In the genomic region with DNA sequence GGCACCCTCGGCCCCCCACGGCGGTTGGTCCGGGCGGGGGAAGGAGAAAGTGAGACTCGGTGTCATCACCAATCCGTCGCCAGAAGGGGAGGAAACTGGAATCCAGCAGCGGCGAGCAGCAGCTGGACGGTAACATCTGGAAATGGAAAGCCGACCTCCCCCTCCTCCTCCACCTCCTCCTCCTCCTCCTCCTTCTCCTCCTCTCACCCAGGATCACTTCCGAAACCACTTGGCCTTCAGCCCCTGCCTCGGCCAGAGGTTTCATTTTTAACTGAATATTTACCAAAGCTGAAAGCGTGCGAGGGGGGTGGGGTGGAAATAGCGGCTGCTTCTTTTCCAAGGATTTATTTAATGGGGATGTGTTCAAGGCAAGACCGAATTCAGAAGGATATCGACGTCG, we compare ENCODE assay signal across 8 cellular contexts.
DNase-seq lines count a peak whose midpoint lies in the region; ATAC-seq and TF ChIP-seq lines count a peak whose summit lies in the region.
"Not testable (repeated sequence)": the region's sequence is repeated elsewhere in the genome, so short reads cannot be mapped to it uniquely, and the experiment has no call there.

No MANE protein-coding gene starts in this region.

- intact Hi-C loops in OCI-LY7 (cut with micrococcal nuclease; ENCODE audit: unreplicated experiment); left ventricle myocardium inferior (cut with micrococcal nuclease); vagina (cut with DNase I): not testable (repeated sequence)

- not testable (repeated sequence) for H3K9me3 Mint-ChIP-seq in naive B cell

- peak overlapping the region in 5 of 8 donors; percentile 40 to 91 (median 70) for H3K4me3 Mint-ChIP-seq in naive B cell

- not testable (repeated sequence) for BruUV-seq in OCI-LY7 (replicated peaks; lab: Mats Ljungman, UMichigan)

- H3K27me3 Mint-ChIP-seq in naive B cell = not testable (repeated sequence)

- H3K36me3 ChIP-seq in GM06990 (ENCODE audit: control insufficient read depth, insufficient read depth, low read length); OCI-LY7 (ENCODE audit: insufficient read depth, low read length); left ventricle myocardium inferior; vagina: not testable (repeated sequence)

- not testable (repeated sequence) for H3K36me3 Mint-ChIP-seq in naive B cell

- not testable (repeated sequence) for H3K4me1 ChIP-seq in OCI-LY7 (ENCODE audit: insufficient read depth, low read length, poor library complexity, severe bottlenecking); left ventricle myocardium inferior; vagina

- not testable (repeated sequence) for H3K27ac ChIP-seq in OCI-LY7 (ENCODE audit: low read depth, low read length, poor library complexity, severe bottlenecking); left ventricle myocardium inferior (replicated peaks)
- peak overlapping the region; percentile 56 for H3K27ac ChIP-seq in vagina

- H2AFZ ChIP-seq in OCI-LY7 (ENCODE audit: low read length) = not testable (repeated sequence)

- not testable (repeated sequence) for TF ChIP-seq POLR2A in vagina (IDR thresholded peaks at IDR 0.05)

- H3K9me3 ChIP-seq in OCI-LY7 (ENCODE audit: low read length); left ventricle myocardium inferior (replicated peaks); vagina: not testable (repeated sequence)

- not testable (repeated sequence) for TF ChIP-seq CTCF in GM06990 (IDR thresholded peaks at IDR 0.05; ENCODE audit: insufficient read depth, low read length, poor library complexity, severe bottlenecking); OCI-LY7 (conservative IDR thresholded peaks at IDR 0.05; ENCODE audit: low read length); left ventricle myocardium inferior (IDR thresholded peaks at IDR 0.05; ENCODE audit: borderline replicate concordance); vagina (IDR thresholded peaks at IDR 0.05)

- not testable (repeated sequence) for ATAC-seq in naive B cell (ENCODE audit: low read depth in 2 of 2)

- peak overlapping the region in 2 of 6 donors; percentile 57 to 92 for H3K27ac Mint-ChIP-seq in naive B cell

- POLR2A ChIA-PET in OCI-LY7 (lab: Charles Lee) = not testable (repeated sequence)

- H3K79me2 ChIP-seq in OCI-LY7 (ENCODE audit: insufficient read depth, low read depth, low read length) = not testable (repeated sequence)

- not testable (repeated sequence) for H3K4me2 ChIP-seq in OCI-LY7 (ENCODE audit: low read length)

- CTCF ChIA-PET in OCI-LY7 (lab: Charles Lee; ENCODE audit: unreplicated experiment) = not testable (repeated sequence)

- not testable (repeated sequence) for DNase-seq in GM06990 (ENCODE audit: extremely low read depth, insufficient read length); OCI-LY7 (ENCODE audit: low spot score); left ventricle myocardium inferior; skeletal muscle cell (ENCODE audit: low read depth); vagina (ENCODE audit: extremely low spot score in 2 of 2)
- peak; percentile 25 for DNase-seq in activated T-cell treated with anti-CD3 and anti-CD28 coated beads, Interleukin-2, amount 50 U/mL, for 1 hour
- peak; percentile 19 for DNase-seq in central memory CD4-positive, alpha-beta T cell
- peak; percentile 17 for DNase-seq in naive B cell

- not testable (repeated sequence) for H3K27me3 ChIP-seq in GM06990 (replicated peaks; ENCODE audit: control insufficient read depth, insufficient read depth, low read length); left ventricle myocardium inferior (ENCODE audit: low read depth); vagina

- H3K4me1 Mint-ChIP-seq in naive B cell = not testable (repeated sequence)

- H3K9me2 ChIP-seq in OCI-LY7 (ENCODE audit: insufficient read depth, low read length) = not testable (repeated sequence)

- not testable (repeated sequence) for H4K20me1 ChIP-seq in OCI-LY7 (ENCODE audit: insufficient read depth, low read length)

- H3K4me3 ChIP-seq in GM06990 (replicated peaks; ENCODE audit: low read depth, low read length) (peak overlapping the region; percentile 28; the same call in 1 of the 2 replicates), OCI-LY7 (ENCODE audit: low read depth, low read length, poor library complexity, severe bottlenecking) (peak overlapping the region; percentile 52), left ventricle myocardium inferior (peak overlapping the region; percentile 51), skeletal muscle cell (ENCODE audit: low read depth, low read length) (peak overlapping the region; percentile 40), vagina (peak overlapping the region; percentile 24 to 42)
